ENCODE assay signal across 23 cellular contexts in genomic region chr16:75745242-75745641, GRCh38. TPM values are rescaled to one million over a fixed set of nuclear protein-coding genes. Genes with fewer than 3 reads are reported as not detected.
DNase-seq lines count a peak whose midpoint lies in the region; ATAC-seq and TF ChIP-seq lines count a peak whose summit lies in the region.
"Had no signal": no experiment of that assay in that cellular context is flagged by ENCODE, and none has a peak within 500 bp of the region (broad histone marks: within the 10 kb centered on the region; RNA-seq: fewer than 3 reads in every experiment).

No MANE protein-coding gene starts in this region.

- no peak overlapping the region for H2AFZ ChIP-seq in Karpas-422 (ENCODE audit: low read length)

- CTCF ChIA-PET in HEK293T (lab: Yijun Ruan, JAX): no interaction called here

- DNase-seq in Karpas-422: peak; percentile 38
- DNase-seq in stimulated activated naive B cell treated with anti-CD40 and anti-IgM and Interleukin-4, amounts not matched to agents 10 μg/mL and 1 μg/mL and 100 μg/mL, for 72 hours: no peak
- no peak for DNase-seq in HFFc6
- DNase-seq in ecto neural progenitor cell (ENCODE audit: low spot score): no peak
- DNase-seq in HEK293T (ENCODE audit: extremely low spot score): no peak
- DNase-seq: CD4-positive, CD25-positive, alpha-beta regulatory T cell; DMS 273 treated with DMSO at 0.1 percent for 48 hours; H7; NCI-H1930; nucleus accumbens; small intestine; testis had no signal

- no peaks in the 10 kb centered on the region for H3K36me3 ChIP-seq in Karpas-422 (ENCODE audit: insufficient read depth, low read length)
- H3K36me3 ChIP-seq: ascending aorta, vagina had no signal

- no peaks in the 10 kb centered on the region for H3K4me1 ChIP-seq in Karpas-422 (ENCODE audit: low read length)
- H3K4me1 ChIP-seq: ascending aorta, testis, vagina had no signal

- peaks cover 28% of the 10 kb centered on the region for H3K9me3 ChIP-seq in Karpas-422 (ENCODE audit: low read length)
- H3K9me3 ChIP-seq: ascending aorta, testis, vagina had no signal

- ATAC-seq in GM19351 (IDR thresholded peaks at IDR 0.05; ENCODE audit: unreplicated experiment) (peak; percentile 59), HG02870 (IDR thresholded peaks at IDR 0.05; ENCODE audit: unreplicated experiment) (peak; percentile 41)
- ATAC-seq in stimulated activated naive B cell treated with anti-CD40 and anti-IgM and Interleukin-4, amounts not matched to agents 10 μg/mL and 1 μg/mL and 100 μg/mL, for 72 hours (replicated peaks): peak; percentile 54 to 68
- ATAC-seq: SK-N-SH treated with all-trans-retinoic acid at 6 μM for 48 hours; stimulated activated memory B cell treated with anti-CD40 and anti-IgM and Interleukin-4, amounts not matched to agents 10 μg/mL and 1 μg/mL and 100 μg/mL, for 72 hours had no signal

- H3K4me3 Mint-ChIP-seq in stimulated activated naive B cell treated with anti-CD40 and anti-IgM and Interleukin-4, amounts not matched to agents 10 μg/mL and 1 μg/mL and 100 μg/mL, for 72 hours: no peak overlapping the region
- no peak overlapping the region for H3K4me3 Mint-ChIP-seq in HFFc6
- H3K4me3 Mint-ChIP-seq: activated naive CD8-positive, alpha-beta T cell; CD4-positive, CD25-positive, alpha-beta regulatory T cell; central memory CD8-positive, alpha-beta T cell; stimulated activated memory B cell treated with anti-CD40 and anti-IgM and Interleukin-4, amounts not matched to agents 10 μg/mL and 1 μg/mL and 100 μg/mL, for 72 hours; T-helper 2 cell treated with Interferon-gamma antibody and Interleukin-4, amounts not matched to agents 5 μg/mL and 100 μg/mL, for 36 hours had no signal

- H3K36me3 Mint-ChIP-seq in stimulated activated naive B cell treated with anti-CD40 and anti-IgM and Interleukin-4, amounts not matched to agents 10 μg/mL and 1 μg/mL and 100 μg/mL, for 72 hours: peaks cover 3 to 4% of the 10 kb centered on the region in 2 donors
- H3K36me3 Mint-ChIP-seq in HFFc6 (ENCODE audit: low read depth): peaks cover 9% of the 10 kb centered on the region
- H3K36me3 Mint-ChIP-seq: CD4-positive, CD25-positive, alpha-beta regulatory T cell; stimulated activated memory B cell treated with anti-CD40 and anti-IgM and Interleukin-4, amounts not matched to agents 10 μg/mL and 1 μg/mL and 100 μg/mL, for 72 hours had no signal

- no peak overlapping the region for H3K27ac ChIP-seq in Karpas-422 (ENCODE audit: low read length)
- H3K27ac ChIP-seq: ascending aorta, testis, vagina had no signal

- H3K4me2 ChIP-seq in Karpas-422 (ENCODE audit: low read depth, low read length, poor library complexity, severe bottlenecking): no peak overlapping the region

- no peaks in the 10 kb centered on the region for H3K9me2 ChIP-seq in Karpas-422 (replicated peaks; ENCODE audit: insufficient read depth, low read length)

- POLR2A ChIA-PET in HEK293T (lab: Yijun Ruan, JAX): no interaction called here

- H3K79me2 ChIP-seq in Karpas-422 (ENCODE audit: low read length): no peaks in the 10 kb centered on the region

- H3K4me1 Mint-ChIP-seq in stimulated activated naive B cell treated with anti-CD40 and anti-IgM and Interleukin-4, amounts not matched to agents 10 μg/mL and 1 μg/mL and 100 μg/mL, for 72 hours: peaks cover 0 to 2% of the 10 kb centered on the region in 2 donors
- H3K4me1 Mint-ChIP-seq in HFFc6 (ENCODE audit: low read depth): no peaks in the 10 kb centered on the region
- H3K4me1 Mint-ChIP-seq: CD4-positive, CD25-positive, alpha-beta regulatory T cell; central memory CD8-positive, alpha-beta T cell; stimulated activated memory B cell treated with anti-CD40 and anti-IgM and Interleukin-4, amounts not matched to agents 10 μg/mL and 1 μg/mL and 100 μg/mL, for 72 hours had no signal

- H4K20me1 ChIP-seq in Karpas-422 (ENCODE audit: insufficient read depth, low read depth, low read length): no peaks in the 10 kb centered on the region

- H3K27ac Mint-ChIP-seq in stimulated activated naive B cell treated with anti-CD40 and anti-IgM and Interleukin-4, amounts not matched to agents 10 μg/mL and 1 μg/mL and 100 μg/mL, for 72 hours: no peak overlapping the region
- H3K27ac Mint-ChIP-seq in HFFc6: no peak overlapping the region
- H3K27ac Mint-ChIP-seq: activated naive CD8-positive, alpha-beta T cell; activated T-helper 2 cell treated with anti-CD3 and anti-CD28 coated beads, Interferon-gamma antibody, Interleukin-2, Interleukin-4, amounts not matched to agents 10 μg/mL and 5 μg/mL and 100 μg/mL, durations not matched to agents 14 hours and 24 hours and 36 hours; CD4-positive, CD25-positive, alpha-beta regulatory T cell; stimulated activated memory B cell treated with anti-CD40 and anti-IgM and Interleukin-4, amounts not matched to agents 10 μg/mL and 1 μg/mL and 100 μg/mL, for 72 hours; T-helper 2 cell treated with Interferon-gamma antibody and Interleukin-4, amounts not matched to agents 5 μg/mL and 100 μg/mL, for 36 hours had no signal

- TF ChIP-seq CTCF in HFFc6 (IDR thresholded peaks at IDR 0.05): no peak

- no peaks in the 10 kb centered on the region for H3K27me3 ChIP-seq in Karpas-422 (ENCODE audit: low read length)
- H3K27me3 ChIP-seq: ascending aorta, testis, vagina had no signal

- no peak overlapping the region for H3K9ac ChIP-seq in Karpas-422 (ENCODE audit: low read length)

- no peak overlapping the region for H3K4me3 ChIP-seq in Karpas-422 (ENCODE audit: low read length)
- H3K4me3 ChIP-seq: ascending aorta, testis, vagina had no signal

- peaks cover 8% of the 10 kb centered on the region in 2 donors for H3K9me3 Mint-ChIP-seq in stimulated activated naive B cell treated with anti-CD40 and anti-IgM and Interleukin-4, amounts not matched to agents 10 μg/mL and 1 μg/mL and 100 μg/mL, for 72 hours
- H3K9me3 Mint-ChIP-seq in HFFc6: peaks cover 33% of the 10 kb centered on the region
- H3K9me3 Mint-ChIP-seq: central memory CD8-positive, alpha-beta T cell had no signal

- peaks cover 14 to 36% of the 10 kb centered on the region in 2 donors for H3K27me3 Mint-ChIP-seq in stimulated activated naive B cell treated with anti-CD40 and anti-IgM and Interleukin-4, amounts not matched to agents 10 μg/mL and 1 μg/mL and 100 μg/mL, for 72 hours
- peaks cover 2% of the 10 kb centered on the region; the same call in 1 of the 2 replicates for H3K27me3 Mint-ChIP-seq in HFFc6 (ENCODE audit: insufficient read depth)

TF ChIP-seq in HEK293T, 16 proteins besides CTCF, POLR2A, EP300 and RAD21:
- no peak for TF ChIP-seq ZNF384 (IDR thresholded peaks at IDR 0.05)
- no peak for TF ChIP-seq TARDBP (IDR thresholded peaks at IDR 0.05)

RNA-seq across cellular contexts. Expression of gene CPHXL, which starts 19.0 kb away (rescaled TPM):
- not detected in 2 replicates for total RNA-seq in Karpas-422 (2014; rRNA removed; shearing (Covaris generic); ENCODE audit: low replicate concordance)
- not detected for total RNA-seq in HFFc6 (2021; fragmentation: NEBNext Ultra II Directional; extraction: Animal tissue kit (Norgen Biotek cat#: 25700))
- total RNA-seq: activated T-helper 2 cell treated with anti-CD3 and anti-CD28 coated beads, Interferon-gamma antibody, Interleukin-2, Interleukin-4, amounts not matched to agents 10 μg/mL and 5 μg/mL and 100 μg/mL, durations not matched to agents 14 hours and 24 hours and 36 hours; ascending aorta; CD4-positive, CD25-positive, alpha-beta regulatory T cell; H7; RPMI7951; vagina had no signal

RNA-seq across cellular contexts. Expression of gene DUXB, which starts 44.0 kb away (rescaled TPM):
- total RNA-seq in Karpas-422 (2014; rRNA removed; shearing (Covaris generic); ENCODE audit: low replicate concordance): not detected in 2 replicates
- not detected for total RNA-seq in HFFc6 (2021; fragmentation: NEBNext Ultra II Directional; extraction: Animal tissue kit (Norgen Biotek cat#: 25700))
- total RNA-seq: activated T-helper 2 cell treated with anti-CD3 and anti-CD28 coated beads, Interferon-gamma antibody, Interleukin-2, Interleukin-4, amounts not matched to agents 10 μg/mL and 5 μg/mL and 100 μg/mL, durations not matched to agents 14 hours and 24 hours and 36 hours; ascending aorta; CD4-positive, CD25-positive, alpha-beta regulatory T cell; H7; RPMI7951; testis; vagina had no signal
